ENCODE assay signal across 8 cellular contexts in the genomic region with DNA sequence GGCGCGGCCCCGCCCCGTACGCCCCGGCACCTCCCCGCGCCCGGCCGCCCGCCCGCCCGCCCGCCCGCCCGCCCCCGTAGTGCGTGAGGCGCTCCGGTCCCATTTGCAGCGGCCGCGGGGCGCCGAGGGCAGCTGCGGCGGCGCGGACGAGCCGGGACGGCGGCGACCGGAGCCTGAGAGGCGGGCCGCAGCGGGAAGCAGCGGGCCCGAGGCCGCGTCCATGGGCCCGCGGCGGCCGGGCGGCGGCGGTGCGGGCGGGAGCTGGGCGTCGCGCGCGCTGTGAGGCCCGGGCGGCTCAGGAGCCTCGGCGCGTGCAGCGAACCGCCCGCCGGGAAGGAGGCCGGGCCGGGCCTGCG. TPM values are rescaled to one million over a fixed set of nuclear protein-coding genes. Genes with fewer than 3 reads are reported as not detected.
A peak's percentile ranks its signal among the peaks of the same experiment; 100 is the strongest.
DNase-seq lines count a peak whose midpoint lies in the region; ATAC-seq and TF ChIP-seq lines count a peak whose summit lies in the region.

A gene with protein sequence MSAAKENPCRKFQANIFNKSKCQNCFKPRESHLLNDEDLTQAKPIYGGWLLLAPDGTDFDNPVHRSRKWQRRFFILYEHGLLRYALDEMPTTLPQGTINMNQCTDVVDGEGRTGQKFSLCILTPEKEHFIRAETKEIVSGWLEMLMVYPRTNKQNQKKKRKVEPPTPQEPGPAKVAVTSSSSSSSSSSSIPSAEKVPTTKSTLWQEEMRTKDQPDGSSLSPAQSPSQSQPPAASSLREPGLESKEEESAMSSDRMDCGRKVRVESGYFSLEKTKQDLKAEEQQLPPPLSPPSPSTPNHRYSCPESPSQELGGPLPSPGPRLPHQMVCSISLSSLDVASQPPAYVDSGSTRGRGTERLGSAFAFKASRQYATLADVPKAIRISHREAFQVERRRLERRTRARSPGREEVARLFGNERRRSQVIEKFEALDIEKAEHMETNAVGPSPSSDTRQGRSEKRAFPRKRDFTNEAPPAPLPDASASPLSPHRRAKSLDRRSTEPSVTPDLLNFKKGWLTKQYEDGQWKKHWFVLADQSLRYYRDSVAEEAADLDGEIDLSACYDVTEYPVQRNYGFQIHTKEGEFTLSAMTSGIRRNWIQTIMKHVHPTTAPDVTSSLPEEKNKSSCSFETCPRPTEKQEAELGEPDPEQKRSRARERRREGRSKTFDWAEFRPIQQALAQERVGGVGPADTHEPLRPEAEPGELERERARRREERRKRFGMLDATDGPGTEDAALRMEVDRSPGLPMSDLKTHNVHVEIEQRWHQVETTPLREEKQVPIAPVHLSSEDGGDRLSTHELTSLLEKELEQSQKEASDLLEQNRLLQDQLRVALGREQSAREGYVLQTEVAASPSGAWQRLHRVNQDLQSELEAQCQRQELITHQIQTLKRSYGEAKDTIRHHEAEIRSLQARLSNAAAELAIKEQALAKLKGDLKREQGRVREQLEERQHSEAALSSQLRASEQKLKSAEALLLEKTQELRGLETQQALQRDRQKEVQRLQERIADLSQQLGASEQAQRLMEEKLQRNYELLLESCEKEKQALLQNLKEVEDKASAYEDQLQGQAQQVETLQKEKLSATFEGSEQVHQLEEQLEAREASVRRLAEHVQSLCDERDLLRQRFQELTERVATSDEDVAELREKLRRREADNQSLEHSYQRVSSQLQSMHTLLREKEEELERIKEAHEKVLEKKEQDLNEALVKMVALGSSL (N-terminal part only) (plus strand): TSS at position 77 of the 356 bp plus-strand sequence. CDS start 392 bp downstream, outside the sequence.

- peak within 1 kb of the TSS; percentile 77 for H3K27ac ChIP-seq in layer of hippocampus (ENCODE audit: low read depth, low read length)

- no peaks in the 10 kb centered on the region for H3K27me3 Mint-ChIP-seq in HFFc6 (ENCODE audit: insufficient read depth)

- peak within 1 kb of the TSS; percentile 96 for H3K27ac Mint-ChIP-seq in HFFc6

- CTCF ChIA-PET in AG04449 (lab: Yijun Ruan, JAX): interaction anchor here (0.6 to 1.3 kb wide), 2 partner anchors 51 to 52 kb away, joined by 3 read pairs; no protein-coding TSS in a partner anchor

- POLR2A ChIA-PET in AG04449 (lab: Yijun Ruan, JAX): interaction anchor here (0.7 kb wide), 1 partner anchor 195 kb away, joined by 3 read pairs; the partner anchor contains the start of gene FLCN

- TF ChIP-seq CTCF in AG04449 (IDR thresholded peaks at IDR 0.05; ENCODE audit: insufficient read depth, low read length, missing control alignments): no peak
- TF ChIP-seq CTCF in HFFc6 (IDR thresholded peaks at IDR 0.05): no peak
- TF ChIP-seq CTCF in astrocyte of the spinal cord (IDR thresholded peaks at IDR 0.05; ENCODE audit: low read depth, low read length): no peak
- TF ChIP-seq CTCF in subcutaneous adipose tissue (IDR thresholded peaks at IDR 0.05; ENCODE audit: low read depth): no peak

- no peak for ATAC-seq in GM18517 (IDR thresholded peaks at IDR 0.05; ENCODE audit: unreplicated experiment)

- peaks cover 54% of the 10 kb centered on the region for H3K4me1 Mint-ChIP-seq in HFFc6 (ENCODE audit: low read depth)

- peak within 1 kb of the TSS; percentile 93 for H3K4me3 Mint-ChIP-seq in HFFc6

- H3K4me3 ChIP-seq in AG04449 (ENCODE audit: low read depth, low read length): peak within 1 kb of the TSS; percentile 65
- H3K4me3 ChIP-seq in astrocyte of the spinal cord (ENCODE audit: low read depth, low read length): peak within 1 kb of the TSS; percentile 61

- no peaks in the 10 kb centered on the region for H3K27me3 ChIP-seq in layer of hippocampus (ENCODE audit: control insufficient read depth, insufficient read depth, low read length)

- peaks cover 16% of the 10 kb centered on the region for H3K36me3 Mint-ChIP-seq in HFFc6 (ENCODE audit: low read depth)

- H3K9me3 Mint-ChIP-seq in HFFc6: no peaks in the 10 kb centered on the region

- in situ Hi-C loops in astrocyte of the spinal cord (cut with HindIII; ENCODE audit: low sequenced_read_pairs): no loop called here

- DNase-seq in AG04449 (ENCODE audit: low read depth, low spot score) (no peak), HFFc6 (no peak), astrocyte of the spinal cord (ENCODE audit: low read depth, low spot score) (no peak), SK-N-DZ (ENCODE audit: low spot score) (no peak)
- DNase-seq in stimulated activated CD8-positive, alpha-beta memory T cell treated with anti-CD3 and anti-CD28 coated beads, Interleukin-4, amount 100 ng/mL, for 48 hours: no peak

RNA-seq across cellular contexts. Expression of the gene that starts here (rescaled TPM):
- 100 to 1,000 TPM; 350 to 409 (median 372) TPM for total RNA-seq in HFFc6 (2021; fragmentation: NEBNext Ultra II Directional; extraction: Animal tissue kit (Norgen Biotek cat#: 25700))
- 100 to 1,000 TPM in 2 of 4 donors, 10 to 100 TPM in 2; 68.7 to 168 (median 99.7) TPM for total RNA-seq in subcutaneous adipose tissue
- 63.4 and 64.5 TPM in 2 replicates for polyA plus RNA-seq in SK-N-DZ (2014; cell fraction: cytosol; rRNA removed)
- 46.4 and 125 TPM in 2 replicates for polyA plus RNA-seq in SK-N-DZ (2014; cell fraction: nucleus; rRNA removed)
